Comparison of ENCODE assay signal across 8 cellular contexts in the genomic region with DNA sequence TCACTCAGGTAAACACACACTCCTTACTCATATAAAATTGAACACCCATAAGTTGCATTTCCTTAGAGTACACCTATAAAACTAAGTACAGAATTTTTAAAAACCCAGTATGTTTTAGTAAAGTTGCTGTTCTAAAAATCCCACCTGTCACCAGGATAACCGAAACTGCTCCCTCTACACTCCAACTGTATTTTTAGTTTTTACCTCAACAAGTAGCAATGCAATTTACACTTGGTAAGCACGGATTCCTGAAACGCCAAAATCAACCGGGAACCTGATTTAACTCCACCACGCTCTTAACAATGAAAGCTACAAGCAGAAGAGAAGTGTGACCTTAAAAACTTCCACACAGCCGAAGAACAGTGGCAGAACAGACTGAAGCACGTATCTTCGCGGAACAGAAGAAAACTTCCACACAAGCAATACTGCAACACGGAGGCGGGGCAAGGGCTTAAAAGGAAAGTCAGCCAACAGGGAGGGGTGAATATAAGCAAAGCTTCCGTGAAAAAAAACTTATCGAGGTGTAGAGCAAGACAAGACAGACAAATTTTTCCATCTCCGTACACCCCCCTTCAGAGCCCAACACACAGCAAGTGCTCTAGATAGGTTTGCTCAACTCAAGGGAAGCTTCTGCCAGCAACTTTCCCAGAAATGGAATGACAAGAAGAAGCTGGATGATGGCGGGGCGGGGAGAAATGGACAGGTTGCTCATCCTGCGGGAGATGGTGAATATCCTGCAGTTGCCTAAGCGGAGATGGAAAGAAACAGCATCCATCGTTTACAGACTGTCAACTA. TPM values are rescaled to one million over a fixed set of nuclear protein-coding genes. Genes with fewer than 3 reads are reported as not detected.
A peak's percentile ranks its signal among the peaks of the same experiment; 100 is the strongest.
DNase-seq lines count a peak whose midpoint lies in the region; ATAC-seq, FAIRE-seq and TF ChIP-seq lines count a peak whose summit lies in the region.

No MANE protein-coding gene starts in this region.

- peak overlapping the region; percentile 92 for H3K9ac ChIP-seq in HepG2 (ENCODE audit: insufficient read depth, low read depth, low read length)

- peak; percentile 54 for FAIRE-seq in HepG2 (lab: Jason Lieb, UNC)

- ATAC-seq in HepG2 (peak; percentile 2; the same call in 1 of the 3 replicates), GM19328 (IDR thresholded peaks at IDR 0.05; ENCODE audit: unreplicated experiment) (no peak)

- BruUV-seq in HepG2 (replicated peaks; lab: Mats Ljungman, UMichigan) = TSS peak; percentile 90

- DNase-seq in Daoy (ENCODE audit: low read depth) (peak; percentile 30), Kasumi-1 (lab: John Stamatoyannopoulos, UW) (peak; percentile 74 to 79), cerebellum (ENCODE audit: low spot score) (peak; percentile 21), HepG2 (ENCODE audit: low spot score) (peak; percentile 62), cortex of kidney (lab: John Stamatoyannopoulos, UW) (no peak)
- DNase-seq in activated CD4-positive, alpha-beta T cell treated with anti-CD3 and anti-CD28 coated beads for 1 hour = peak; percentile 56
- peak; percentile 75 for DNase-seq in stimulated activated CD4-positive, alpha-beta T cell treated with anti-CD3 and anti-CD28 coated beads, Interleukin-4, amount 100 ng/mL, for 24 hours

- no peaks in the 10 kb centered on the region for H3K36me3 ChIP-seq in HepG2 (replicated peaks in 1 of 2; ENCODE audit: control insufficient read depth in 1 of 2, insufficient read depth in 2 of 2, low read length in 2 of 2)

- TF ChIP-seq POLR2A in HepG2 (IDR thresholded peaks at IDR 0.05; ENCODE audit: insufficient read depth in 1 of 2, low read depth in 2 of 2, low read length in 2 of 2) = peak; percentile 51 to 60; a peak in 3 of 4 replicates

- TF ChIP-seq RAD21 in HepG2 (CRISPR knock-in tag; IDR thresholded peaks at IDR 0.05) = no peak

- H3K9me3 ChIP-seq in HepG2 (ENCODE audit: low read length) = no peaks in the 10 kb centered on the region

- no peak overlapping the region for H2AFZ ChIP-seq in HepG2 (ENCODE audit: low read length)

- CTCF ChIA-PET in HepG2 (lab: Yijun Ruan, JAX; ENCODE audit: low intra/inter-chr PET ratio, low total read pairs) = no interaction called here

- peaks cover 42% of the 10 kb centered on the region for H3K4me1 ChIP-seq in HepG2 (ENCODE audit: insufficient read depth, low read length)

- peaks cover 37% of the 10 kb centered on the region for H4K20me1 ChIP-seq in HepG2 (ENCODE audit: insufficient read depth, low read length)

- peaks cover 57% of the 10 kb centered on the region for H3K79me2 ChIP-seq in HepG2 (ENCODE audit: insufficient read depth, low read length)

- TF ChIP-seq EP300 in HepG2 (IDR thresholded peaks at IDR 0.05; ENCODE audit: low read depth in 2 of 2, low read length in 2 of 2) = peak in 1 of 2 experiments; percentile 18; a peak in 1 of 4 replicates
- TF ChIP-seq EP300 in HepG2 (CRISPR knock-in tag; IDR thresholded peaks at IDR 0.05; ENCODE audit: borderline replicate concordance) = no peak

- H3K4me3 ChIP-seq in HepG2 (replicated peaks in 1 of 3; ENCODE audit: insufficient read depth in 1 of 3, low read depth in 2 of 3, low read length in 3 of 3) = peak overlapping the region; percentile 88 to 99 (median 97)

- in situ Hi-C loops in HepG2 (cut with HindIII; ENCODE audit: extremely low pct_ligation_motif_present, low pct_unique_long_range_greater_than_20kb) = no loop called here

- POLR2A ChIA-PET in HepG2 (lab: Yijun Ruan, JAX) = interaction anchor here (0.6 to 4.5 kb wide), 13 partner anchors 7 to 264 kb away, joined by 3 to 49 read pairs (median 6); a partner anchor contains a TSS

- intact Hi-C loops in HepG2 (cut with micrococcal nuclease; ENCODE audit: unreplicated experiment) = loop anchor here (5.0 kb wide), 1 partner anchor 91 kb away; a partner anchor contains a TSS

- peak overlapping the region; percentile 77 for H3K27ac ChIP-seq in HepG2 (ENCODE audit: extremely low read length, insufficient read depth, low read length)

- WGBS in HepG2 (ENCODE audit: low lambda C conversion rate) = under 1% methylated on average over 19 of the region's 19 CpGs

- H3K27me3 ChIP-seq in HepG2 (ENCODE audit: control insufficient read depth in 1 of 2, insufficient read depth in 2 of 2, low read length in 2 of 2) = peaks cover 0 to 5% of the 10 kb centered on the region in 2 experiments; a peak in 1 of 5 replicates

- TF ChIP-seq CTCF in HepG2 (CRISPR knock-in tag; IDR thresholded peaks at IDR 0.05) = peak; percentile 9; the same call in 1 of the 2 replicates

- peak overlapping the region; percentile 81 for H3K4me2 ChIP-seq in HepG2 (ENCODE audit: low read depth, low read length)

TF ChIP-seq in HepG2, 621 proteins besides CTCF, POLR2A, EP300 and RAD21 (continues in another document):
- TF ChIP-seq ASH2L (IDR thresholded peaks at IDR 0.05; ENCODE audit: insufficient read length, low read depth, low read length) = peak; percentile 18
- 0 out of 2 replicates have a peak, but pooled peaks have one; percentile 22 for TF ChIP-seq ZBTB3 (CRISPR knock-in tag; IDR thresholded peaks at IDR 0.05; ENCODE audit: borderline replicate concordance, low read depth)
- peak; percentile 70; the same call in 1 of the 2 replicates for TF ChIP-seq PITX1 (CRISPR knock-in tag; IDR thresholded peaks at IDR 0.05)
- TF ChIP-seq, protein P1, sequence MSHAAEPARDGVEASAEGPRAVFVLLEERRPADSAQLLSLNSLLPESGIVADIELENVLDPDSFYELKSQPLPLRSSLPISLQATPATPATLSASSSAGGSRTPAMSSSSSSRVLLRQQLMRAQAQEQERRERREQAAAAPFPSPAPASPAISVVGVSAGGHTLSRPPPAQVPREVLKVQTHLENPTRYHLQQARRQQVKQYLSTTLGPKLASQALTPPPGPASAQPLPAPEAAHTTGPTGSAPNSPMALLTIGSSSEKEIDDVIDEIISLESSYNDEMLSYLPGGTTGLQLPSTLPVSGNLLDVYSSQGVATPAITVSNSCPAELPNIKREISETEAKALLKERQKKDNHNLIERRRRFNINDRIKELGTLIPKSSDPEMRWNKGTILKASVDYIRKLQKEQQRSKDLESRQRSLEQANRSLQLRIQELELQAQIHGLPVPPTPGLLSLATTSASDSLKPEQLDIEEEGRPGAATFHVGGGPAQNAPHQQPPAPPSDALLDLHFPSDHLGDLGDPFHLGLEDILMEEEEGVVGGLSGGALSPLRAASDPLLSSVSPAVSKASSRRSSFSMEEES (CRISPR knock-in tag; IDR thresholded peaks at IDR 0.05) = 0 out of 2 replicates have a peak, but pooled peaks have one; percentile 16
- peak; percentile 70 for TF ChIP-seq XRCC5 (optimal IDR thresholded peaks at IDR 0.05; ENCODE audit: low read length)

RNA-seq across cellular contexts. Expression of a gene that starts 1.4 kb away (rescaled TPM):
- 31.8 and 32.6 TPM in 2 replicates for total RNA-seq in Daoy (2014; rRNA removed; shearing (Covaris generic))
- total RNA-seq in cerebellum (36.0 TPM), HepG2 (2016; rRNA removed; fragmentation: Illumina TruSeq; extraction: Trizol) (119 and 186 TPM in 2 replicates)
- 84.1 and 98.9 TPM in 2 replicates for total RNA-seq in HepG2 (2016; cell fraction: cytosol; rRNA removed; fragmentation: Illumina TruSeq; extraction: Trizol; ENCODE audit: low read depth)
- 118 and 170 TPM in 2 replicates for total RNA-seq in HepG2 (2016; cell fraction: insoluble cytoplasmic fraction; rRNA removed; fragmentation: Illumina TruSeq; extraction: Trizol)
- total RNA-seq in HepG2 (2016; cell fraction: membrane; rRNA removed; fragmentation: Illumina TruSeq; extraction: Trizol) = 217 and 243 TPM in 2 replicates
- total RNA-seq in HepG2 (2016; cell fraction: nucleus; rRNA removed; fragmentation: Illumina TruSeq; extraction: Trizol) = 77.6 and 86.1 TPM in 2 replicates
- 121 and 133 TPM in 2 replicates for polyA plus RNA-seq in HepG2 (2011; rRNA removed)
- 95.5 and 124 TPM in 2 replicates for polyA plus RNA-seq in HepG2 (2011; cell fraction: cytosol; rRNA removed)
- 55.6 and 68.1 TPM in 2 replicates for polyA plus RNA-seq in HepG2 (2011; cell fraction: nucleus; rRNA removed)
- polyA plus RNA-seq in HepG2 (2012) = 196 and 212 TPM in 2 replicates
- polyA plus RNA-seq in HepG2 (2016; cell fraction: cytosol; fragmentation: Illumina TruSeq; extraction: Trizol; ENCODE audit: low read depth) = 100 and 110 TPM in 2 replicates
- polyA plus RNA-seq in HepG2 (2016; cell fraction: insoluble cytoplasmic fraction; fragmentation: Illumina TruSeq; extraction: Trizol; ENCODE audit: low read depth) = 241 and 269 TPM in 2 replicates
- polyA plus RNA-seq in HepG2 (2016; cell fraction: membrane; fragmentation: Illumina TruSeq; extraction: Trizol; ENCODE audit: low read depth) = 212 and 250 TPM in 2 replicates
- polyA plus RNA-seq in HepG2 (2016; cell fraction: nucleus; fragmentation: Illumina TruSeq; extraction: Trizol; ENCODE audit: insufficient read depth, low read depth) = 141 and 152 TPM in 2 replicates
- 37.2 and 106 TPM in 2 replicates for polyA minus RNA-seq in HepG2 (2011; rRNA and poly(A)+ RNA removed; ENCODE audit: low replicate concordance)
- 158 and 174 TPM in 2 replicates for polyA minus RNA-seq in HepG2 (2011; cell fraction: cytosol; rRNA and poly(A)+ RNA removed)
- polyA minus RNA-seq in HepG2 (2011; cell fraction: nucleus; rRNA and poly(A)+ RNA removed) = 61.8 and 82.7 TPM in 2 replicates

RNA-seq across cellular contexts. Expression of a gene that starts 32.5 kb away (rescaled TPM):
- 57.8 and 69.5 TPM in 2 replicates for total RNA-seq in Daoy (2014; rRNA removed; shearing (Covaris generic))
- total RNA-seq in cerebellum (17.1 TPM), HepG2 (2016; rRNA removed; fragmentation: Illumina TruSeq; extraction: Trizol) (72.8 and 88.3 TPM in 2 replicates)
- total RNA-seq in HepG2 (2016; cell fraction: cytosol; rRNA removed; fragmentation: Illumina TruSeq; extraction: Trizol; ENCODE audit: low read depth) = 8.9 and 9.5 TPM in 2 replicates
- 75.2 and 79.2 TPM in 2 replicates for total RNA-seq in HepG2 (2016; cell fraction: insoluble cytoplasmic fraction; rRNA removed; fragmentation: Illumina TruSeq; extraction: Trizol)
- 14.0 and 18.2 TPM in 2 replicates for total RNA-seq in HepG2 (2016; cell fraction: membrane; rRNA removed; fragmentation: Illumina TruSeq; extraction: Trizol)
- 44.4 and 46.5 TPM in 2 replicates for total RNA-seq in HepG2 (2016; cell fraction: nucleus; rRNA removed; fragmentation: Illumina TruSeq; extraction: Trizol)
- 42.6 and 48.0 TPM in 2 replicates for polyA plus RNA-seq in HepG2 (2011; rRNA removed)
- polyA plus RNA-seq in HepG2 (2011; cell fraction: cytosol; rRNA removed) = 38.6 and 49.4 TPM in 2 replicates
- 62.5 and 66.4 TPM in 2 replicates for polyA plus RNA-seq in HepG2 (2011; cell fraction: nucleus; rRNA removed)
- 35.3 and 37.4 TPM in 2 replicates for polyA plus RNA-seq in HepG2 (2012)
- polyA plus RNA-seq in HepG2 (2016; cell fraction: cytosol; fragmentation: Illumina TruSeq; extraction: Trizol; ENCODE audit: low read depth) = 4.7 and 5.9 TPM in 2 replicates
- 85.6 and 97.5 TPM in 2 replicates for polyA plus RNA-seq in HepG2 (2016; cell fraction: insoluble cytoplasmic fraction; fragmentation: Illumina TruSeq; extraction: Trizol; ENCODE audit: low read depth)
- 8.4 and 10.7 TPM in 2 replicates for polyA plus RNA-seq in HepG2 (2016; cell fraction: membrane; fragmentation: Illumina TruSeq; extraction: Trizol; ENCODE audit: low read depth)
- 80.8 and 84.7 TPM in 2 replicates for polyA plus RNA-seq in HepG2 (2016; cell fraction: nucleus; fragmentation: Illumina TruSeq; extraction: Trizol; ENCODE audit: insufficient read depth, low read depth)
- polyA minus RNA-seq in HepG2 (2011; rRNA and poly(A)+ RNA removed; ENCODE audit: low replicate concordance) = 76.4 and 94.7 TPM in 2 replicates
- 26.3 and 26.8 TPM in 2 replicates for polyA minus RNA-seq in HepG2 (2011; cell fraction: cytosol; rRNA and poly(A)+ RNA removed)
- polyA minus RNA-seq in HepG2 (2011; cell fraction: nucleus; rRNA and poly(A)+ RNA removed) = 33.9 and 44.4 TPM in 2 replicates
